In genomic region chr13:101708115-101708514, GRCh38 we compare ENCODE assay signal across 16 cellular contexts.
DNase-seq lines count a peak whose midpoint lies in the region; ATAC-seq, FAIRE-seq and TF ChIP-seq lines count a peak whose summit lies in the region.
"Had no signal": no experiment of that assay in that cellular context is flagged by ENCODE, and none has a peak within 500 bp of the region (broad histone marks: within the 10 kb centered on the region; RNA-seq: fewer than 3 reads in every experiment).

No MANE protein-coding gene starts in this region.

- intact Hi-C loops in GM12878 (cut with micrococcal nuclease; ENCODE audit: unreplicated experiment) (loop anchor here (2.0 to 5.0 kb wide), 2 partner anchors 49 to 81 kb away; no protein-coding TSS in a partner anchor), testis (cut with DNase I; ENCODE audit: low total_unique reads) (no loop called here), esophagus muscularis mucosa (cut with DNase I) (no loop called here)

- ATAC-seq in GM12878 (peak; percentile 71), HG02610 (IDR thresholded peaks at IDR 0.05; ENCODE audit: unreplicated experiment) (no peak)
- ATAC-seq: A549 had no signal

- TF ChIP-seq POLR2A in H54 (IDR thresholded peaks at IDR 0.05; ENCODE audit: low read depth, low read length) (no peak), GM12878 (IDR thresholded peaks at IDR 0.05; ENCODE audit: low read depth, low read length) (no peak), testis (IDR thresholded peaks at IDR 0.05) (no peak), esophagus muscularis mucosa (IDR thresholded peaks at IDR 0.05; ENCODE audit: low read depth) (no peak)

- no peak overlapping the region for H3K27ac ChIP-seq in GM12878 (ENCODE audit: control insufficient read depth, insufficient read depth)
- no peak overlapping the region for H3K27ac ChIP-seq in testis
- H3K27ac ChIP-seq in esophagus muscularis mucosa (replicated peaks in 1 of 4), result no peak overlapping the region
- H3K27ac ChIP-seq: A549, HL-60 had no signal

- no peak overlapping the region for H3K9ac ChIP-seq in GM12878 (ENCODE audit: control insufficient read depth, insufficient read depth, low read length)
- H3K9ac ChIP-seq: GM23248 had no signal

- H3K79me2 ChIP-seq in GM12878 (ENCODE audit: control insufficient read depth, insufficient read depth, low read length), result no peaks in the 10 kb centered on the region

- FAIRE-seq in H54 (lab: Jason Lieb, UNC) (peak; percentile 78), GM12878 (lab: Jason Lieb, UNC) (no peak)
- FAIRE-seq: A549 had no signal

- H3K9me3 Mint-ChIP-seq in nephron progenitor cell, result peaks cover 9% of the 10 kb centered on the region
- H3K9me3 Mint-ChIP-seq: HFFc6 had no signal

- no peak for TF ChIP-seq RAD21 in GM12878 (IDR thresholded peaks at IDR 0.05; ENCODE audit: insufficient read depth, low read depth, low read length)

- SMC1A ChIA-PET in GM12878 (lab: Charles Lee; ENCODE audit: uncharacterized antibody, unreplicated experiment), result interaction anchor here (0.6 to 2.5 kb wide), 7 partner anchors 9 to 193 kb away, joined by 3 to 7 read pairs (median 3); no protein-coding TSS in a partner anchor

- H3K36me3 Mint-ChIP-seq in nephron progenitor cell (ENCODE audit: low read depth), result no peaks in the 10 kb centered on the region
- H3K36me3 Mint-ChIP-seq: CD8-positive, alpha-beta memory T cell had no signal

- H3K4me1 ChIP-seq in GM12878 (ENCODE audit: control insufficient read depth, insufficient read depth, low read length) (no peaks in the 10 kb centered on the region), testis (no peaks in the 10 kb centered on the region), esophagus muscularis mucosa (peaks cover 0 to 2% (median 0%) of the 10 kb centered on the region in 4 donors)
- H3K4me1 ChIP-seq: Caco-2 had no signal

- TF ChIP-seq CTCF in GM12878 (IDR thresholded peaks at IDR 0.05 in 2 of 3, conservative IDR thresholded peaks at IDR 0.05 in 1 of 3; ENCODE audit: control insufficient read depth in 2 of 3, extremely low read depth in 1 of 3, insufficient read depth in 1 of 3, low read depth in 3 of 3, low read length in 3 of 3), result no peak
- no peak for TF ChIP-seq CTCF in nephron progenitor cell (IDR thresholded peaks at IDR 0.05)
- no peak for TF ChIP-seq CTCF in testis (IDR thresholded peaks at IDR 0.05)
- TF ChIP-seq CTCF in esophagus muscularis mucosa (IDR thresholded peaks at IDR 0.05), result no peak

- H3K27me3 Mint-ChIP-seq in nephron progenitor cell (ENCODE audit: low read depth, poor library complexity), result peaks cover 4% of the 10 kb centered on the region

- CTCF ChIA-PET in GM12878 (lab: Yijun Ruan, JAX), result interaction anchor here (1.0 to 2.7 kb wide), 7 partner anchors 9 to 58 kb away, joined by 3 to 17 read pairs (median 3); no protein-coding TSS in a partner anchor

- H3K4me3 Mint-ChIP-seq in nephron progenitor cell, result no peak overlapping the region
- H3K4me3 Mint-ChIP-seq: CD8-positive, alpha-beta memory T cell; HFFc6 had no signal

- H3K27me3 ChIP-seq in GM12878 (replicated peaks in 1 of 2; ENCODE audit: control insufficient read depth in 2 of 2, insufficient read depth in 2 of 2, low read length in 1 of 2) (no peaks in the 10 kb centered on the region), testis (no peaks in the 10 kb centered on the region), esophagus muscularis mucosa (no peaks in the 10 kb centered on the region)

- in situ Hi-C loops in GM12878 (cut with MboI), result no loop called here

- H3K36me3 ChIP-seq in GM12878 (ENCODE audit: control insufficient read depth in 2 of 2, insufficient read depth in 2 of 2, low read length in 1 of 2), result no peaks in the 10 kb centered on the region
- no peaks in the 10 kb centered on the region for H3K36me3 ChIP-seq in testis (ENCODE audit: low read depth, missing control alignments)
- H3K36me3 ChIP-seq in esophagus muscularis mucosa, result no peaks in the 10 kb centered on the region

- TF ChIP-seq EP300 in GM12878 (IDR thresholded peaks at IDR 0.05; ENCODE audit: borderline replicate concordance in 1 of 2, control insufficient read depth in 1 of 2, low read depth in 2 of 2, low read length in 2 of 2), result no peak
- no peak for TF ChIP-seq EP300 in esophagus muscularis mucosa (IDR thresholded peaks at IDR 0.05)

- peak overlapping the region; percentile 24 for H3K27ac Mint-ChIP-seq in nephron progenitor cell
- H3K27ac Mint-ChIP-seq: HFFc6 had no signal

- DNase-seq in H54 (ENCODE audit: insufficient read length, low spot score) (no peak), GM12878 (ENCODE audit: low read depth, low spot score) (no peak), nephron progenitor cell (no peak), testis (no peak), esophagus muscularis mucosa (ENCODE audit: extremely low spot score) (no peak)
- DNase-seq: Caco-2; CD8-positive, alpha-beta memory T cell; GF-D8; GM23248; HCEC 1CT; HFFc6; IMR-90; KBM-7 had no signal

- POLR2A ChIA-PET in GM12878 (lab: Charles Lee), result no interaction called here

- RAD21 ChIA-PET in GM12878 (lab: Charles Lee; ENCODE audit: unreplicated experiment), result interaction anchor here (0.5 to 0.8 kb wide), 2 partner anchors 34 to 49 kb away, joined by 3 to 5 read pairs; no protein-coding TSS in a partner anchor

- H3K4me3 ChIP-seq in GM12878 (no peak overlapping the region), testis (no peak overlapping the region), esophagus muscularis mucosa (no peak overlapping the region)
- H3K4me3 ChIP-seq: A549, GM23248 had no signal

- peaks cover 36% of the 10 kb centered on the region for H3K4me1 Mint-ChIP-seq in nephron progenitor cell

- H3K9me3 ChIP-seq in GM12878 (replicated peaks; ENCODE audit: control insufficient read depth, insufficient read depth, low read length) (no peaks in the 10 kb centered on the region), testis (no peaks in the 10 kb centered on the region), esophagus muscularis mucosa (no peaks in the 10 kb centered on the region)
- H3K9me3 ChIP-seq: A549, Caco-2 had no signal

- WGBS in GM12878 (ENCODE audit: insufficient coverage, insufficient replicate concordance, low lambda C conversion rate, missing lambda C conversion rate), result 60% methylated on average over 1 of the region's 1 CpG
- 68 to 92% methylated on average over 1 of the region's 1 CpG for WGBS in testis, 2 donors
- 92% methylated on average over 1 of the region's 1 CpG for WGBS in esophagus muscularis mucosa

- no TSS peak for BruUV-seq in GM12878 (replicated peaks; lab: Mats Ljungman, UMichigan)

- H3K4me2 ChIP-seq in GM12878 (ENCODE audit: control insufficient read depth, insufficient read depth), result no peak overlapping the region
- H3K4me2 ChIP-seq: A549 had no signal

- H2AFZ ChIP-seq in GM12878 (ENCODE audit: control insufficient read depth, low read depth, low read length), result no peak overlapping the region
- H2AFZ ChIP-seq: GM23248 had no signal

- H4K20me1 ChIP-seq in GM12878 (ENCODE audit: control insufficient read depth, insufficient read depth), result no peaks in the 10 kb centered on the region

TF ChIP-seq in GM12878, 131 proteins besides CTCF, POLR2A, EP300 and RAD21:
- TF ChIP-seq ZNF384 (IDR thresholded peaks at IDR 0.05; ENCODE audit: borderline replicate concordance, low read depth, low read length), result peak; percentile 65; the same call in 1 of the 2 replicates
- no peak for TF ChIP-seq SREBF1 (IDR thresholded peaks at IDR 0.05; ENCODE audit: low read length)
- TF ChIP-seq RELB (IDR thresholded peaks at IDR 0.05; ENCODE audit: low read depth), result 0 out of 2 replicates have a peak, but pooled peaks have one; percentile 16
